9 cellular contexts compared by ENCODE assay signal in the genomic region with DNA sequence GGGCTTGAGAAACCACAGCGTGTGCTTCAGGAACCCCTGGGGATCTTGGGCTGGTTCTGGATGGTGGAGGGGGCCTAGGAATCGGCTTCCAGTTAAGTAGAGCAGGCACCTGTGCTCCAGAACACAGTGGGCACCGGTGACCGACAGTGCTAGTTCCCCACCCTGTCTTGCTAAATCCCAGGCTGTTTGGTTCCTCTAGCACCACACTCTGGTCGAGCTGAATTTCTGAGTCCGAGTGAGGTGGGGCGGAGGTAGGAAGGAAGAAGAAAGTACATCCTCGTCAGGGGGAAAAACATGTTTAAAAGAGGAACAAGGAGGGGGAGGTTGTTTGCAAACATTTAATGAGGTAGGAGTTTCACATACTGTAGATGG. TPM values are rescaled to one million over a fixed set of nuclear protein-coding genes. Genes with fewer than 3 reads are reported as not detected.
DNase-seq lines count a peak whose midpoint lies in the region; ATAC-seq and TF ChIP-seq lines count a peak whose summit lies in the region.
"Had no signal": no experiment of that assay in that cellular context is flagged by ENCODE, and none has a peak within 500 bp of the region (broad histone marks: within the 10 kb centered on the region; RNA-seq: fewer than 3 reads in every experiment).

No MANE protein-coding gene starts in this region.

- no peaks in the 10 kb centered on the region for H3K9me3 ChIP-seq in HUES48 (ENCODE audit: control insufficient read depth, insufficient read depth, low read length)
- H3K9me3 ChIP-seq in adrenal gland (replicated peaks in 1 of 3), result no peaks in the 10 kb centered on the region
- no peaks in the 10 kb centered on the region for H3K9me3 ChIP-seq in naive thymus-derived CD4-positive, alpha-beta T cell (ENCODE audit: control insufficient read depth in 2 of 3, low read length in 3 of 3)

- H3K27me3 Mint-ChIP-seq in naive thymus-derived CD4-positive, alpha-beta T cell, result no peaks in the 10 kb centered on the region

- H3K4me3 ChIP-seq in HUES48 (ENCODE audit: low read depth, low read length), result no peak overlapping the region
- no peak overlapping the region for H3K4me3 ChIP-seq in adrenal gland
- H3K4me3 ChIP-seq in naive thymus-derived CD4-positive, alpha-beta T cell (ENCODE audit: low read length), result peak overlapping the region; percentile 11
- H3K4me3 ChIP-seq: SK-N-MC had no signal

- peaks cover 0 to 2% (median 0%) of the 10 kb centered on the region in 5 donors for H3K36me3 Mint-ChIP-seq in naive thymus-derived CD4-positive, alpha-beta T cell

- ATAC-seq in GM21528 (IDR thresholded peaks at IDR 0.05; ENCODE audit: low FRiP score, unreplicated experiment), result peak; percentile 45
- peak; percentile 28 for ATAC-seq in naive thymus-derived CD4-positive, alpha-beta T cell

- peaks cover 11% of the 10 kb centered on the region; the same call in 1 of the 2 replicates for H3K4me1 ChIP-seq in HUES48 (ENCODE audit: control insufficient read depth, insufficient read depth, low read length)
- H3K4me1 ChIP-seq in adrenal gland (replicated peaks in 1 of 2), result peaks cover 58 to 78% of the 10 kb centered on the region in 2 donors
- peaks cover 62 to 84% of the 10 kb centered on the region in 2 donors for H3K4me1 ChIP-seq in naive thymus-derived CD4-positive, alpha-beta T cell (ENCODE audit: control insufficient read depth in 2 of 2, insufficient read depth in 2 of 2, low read length in 2 of 2)

- H3K36me3 ChIP-seq in HUES48 (ENCODE audit: control insufficient read depth, insufficient read depth, low read length) (0 out of 2 replicates have a peak, but pooled peaks cover 4% of the 10 kb centered on the region), adrenal gland (replicated peaks in 1 of 2) (no peaks in the 10 kb centered on the region)
- H3K36me3 ChIP-seq in naive thymus-derived CD4-positive, alpha-beta T cell (ENCODE audit: control insufficient read depth in 2 of 3, insufficient read depth in 3 of 3, low read length in 3 of 3), result no peaks in the 10 kb centered on the region

- CTCF ChIA-PET in naive thymus-derived CD4-positive, alpha-beta T cell (lab: Charles Lee), result interaction anchor here (1.2 to 2.4 kb wide), 4 partner anchors 30 to 540 kb away, joined by 3 to 12 read pairs (median 6); partner anchors contain the start of gene SLC6A6

- no peaks in the 10 kb centered on the region for H3K27me3 ChIP-seq in HUES48 (ENCODE audit: control insufficient read depth, insufficient read depth, low read length)
- no peaks in the 10 kb centered on the region for H3K27me3 ChIP-seq in adrenal gland
- H3K27me3 ChIP-seq in naive thymus-derived CD4-positive, alpha-beta T cell (ENCODE audit: control insufficient read depth in 2 of 2, insufficient read depth in 2 of 2, low read length in 2 of 2), result no peaks in the 10 kb centered on the region

- H3K27ac Mint-ChIP-seq in naive thymus-derived CD4-positive, alpha-beta T cell, result peak overlapping the region; percentile 87 to 100 (median 98)

- 62 to 80% (median 70%) methylated on average over 8 of the region's 8 CpGs for WGBS in adrenal gland, 4 donors

- TF ChIP-seq POLR2A in adrenal gland (IDR thresholded peaks at IDR 0.05), result no peak

- peak; percentile 39 for TF ChIP-seq CTCF in GM12873 (IDR thresholded peaks at IDR 0.05; ENCODE audit: insufficient read depth, low read depth, low read length, missing control alignments)
- no peak for TF ChIP-seq CTCF in adrenal gland (IDR thresholded peaks at IDR 0.05)

- H3K4me3 Mint-ChIP-seq in naive thymus-derived CD4-positive, alpha-beta T cell, result peak overlapping the region; percentile 51 to 90 (median 78)

- intact Hi-C loops in adrenal gland (cut with DNase I), result no loop called here
- intact Hi-C loops in naive thymus-derived CD4-positive, alpha-beta T cell (cut with micrococcal nuclease), result loop anchor here (5.0 to 10.0 kb wide), 2 partner anchors 537 to 1419 kb away; no protein-coding TSS in a partner anchor

- DNase-seq in adrenal gland (peak in 1 of 7 donors; percentile 42), foreskin melanocyte (no peak), NCI-H2029 (lab: John Stamatoyannopoulos, UW) (no peak), ecto neural progenitor cell (ENCODE audit: low spot score) (no peak)
- peak in 1 of 9 donors; percentile 20 for DNase-seq in naive thymus-derived CD4-positive, alpha-beta T cell

- POLR2A ChIA-PET in naive thymus-derived CD4-positive, alpha-beta T cell (lab: Charles Lee), result interaction anchor here (1.2 to 3.0 kb wide), 10 partner anchors 7 to 1007 kb away, joined by 3 to 23 read pairs (median 4); partner anchors contain the start of genes CCDC174 and SLC6A6

- peaks cover 59 to 87% (median 77%) of the 10 kb centered on the region in 7 donors for H3K4me1 Mint-ChIP-seq in naive thymus-derived CD4-positive, alpha-beta T cell

- H3K9me3 Mint-ChIP-seq in naive thymus-derived CD4-positive, alpha-beta T cell, result peaks cover 0 to 3% (median 0%) of the 10 kb centered on the region in 11 donors

- no peak overlapping the region for H3K9ac ChIP-seq in HUES48 (ENCODE audit: low read depth, low read length)

- H3K27ac ChIP-seq in HUES48 (ENCODE audit: low read depth, low read length) (peak overlapping the region; percentile 78), adrenal gland (peak overlapping the region; percentile 62 to 94 (median 83))
- H3K27ac ChIP-seq in naive thymus-derived CD4-positive, alpha-beta T cell (ENCODE audit: low read depth, low read length), result peak overlapping the region; percentile 84
- H3K27ac ChIP-seq: SK-N-MC had no signal

RNA-seq across cellular contexts. Expression of gene SLC6A6, which starts 29.1 kb away (rescaled TPM):
- total RNA-seq in adrenal gland, result 100 to 1,000 TPM in 3 of 8 donors, 10 to 100 TPM in 5; 71.8 to 197 (median 90.6) TPM
- polyA plus RNA-seq in adrenal gland, result 10 to 100 TPM; 10.6 to 80.8 (median 13.0) TPM
- 10 to 100 TPM; 34.5 to 87.5 (median 35.6) TPM for total RNA-seq in naive thymus-derived CD4-positive, alpha-beta T cell
- 1 to 10 TPM; 3.0 to 3.2 TPM for polyA plus RNA-seq in naive thymus-derived CD4-positive, alpha-beta T cell

Comparison
In these comparisons a context has a peak if more than half of its experiments do, and no peak if none do; other contexts are left out.
1. intact Hi-C loops: an anchor here in naive thymus-derived CD4-positive, alpha-beta T cell (5.0 to 10.0 kb wide); none called in adrenal gland.